Comparison of ENCODE assay signal across 30 cellular contexts in genomic region chr3:34878488-34878887, GRCh38.
"Had no signal": no experiment of that assay in that cellular context is flagged by ENCODE, and none has a peak within 500 bp of the region (broad histone marks: within the 10 kb centered on the region; RNA-seq: fewer than 3 reads in every experiment).

No MANE protein-coding gene starts in this region.

- DNase-seq: activated B cell treated with CpG ODN at 0.5 μM for 24 hours; activated CD4-positive, alpha-beta memory T cell treated with anti-CD3 and anti-CD28 coated beads for 36 hours; activated CD4-positive, alpha-beta T cell treated with anti-CD3 and anti-CD28 coated beads for 4 hours; activated CD4-positive, alpha-beta T cell treated with anti-CD3 and anti-CD28 coated beads, Interleukin-2, amount 10 ng/mL, durations not matched to agents 24 days and 14 days; activated CD4-positive, alpha-beta T cell treated with anti-CD3 and anti-CD28 coated beads, Interleukin-2, amount 50 U/mL, for 1 hour; activated CD4-positive, alpha-beta T cell treated with anti-CD3 and anti-CD28 coated beads, Interleukin-2, amount 50 U/mL, for 4 hours; activated CD4-positive, CD25-positive, alpha-beta regulatory T cell treated with anti-CD3 and anti-CD28 coated beads, Interleukin-2, amount 50 U/mL, for 72 hours; activated CD8-positive, alpha-beta memory T cell treated with anti-CD3 and anti-CD28 coated beads, Interleukin-2, amount 50 U/mL, for 4 hours; activated CD8-positive, alpha-beta T cell treated with anti-CD3 and anti-CD28 coated beads for 36 hours; activated effector memory CD4-positive, alpha-beta T cell treated with anti-CD3 and anti-CD28 coated beads, Interleukin-2, amount 50 U/mL, for 16 hours; activated gamma-delta T cell treated with Interleukin-2 at 50 U/mL for 16 hours; activated naive CD4-positive, alpha-beta T cell; activated naive CD4-positive, alpha-beta T cell treated with anti-CD3 and anti-CD28 coated beads for 36 hours; activated naive CD4-positive, alpha-beta T cell treated with anti-CD3 and anti-CD28 coated beads, Interleukin-2, amount 50 U/mL, for 16 hours; activated naive CD8-positive, alpha-beta T cell treated with anti-CD3 and anti-CD28 coated beads for 36 hours; activated T-cell treated with anti-CD3 and anti-CD28 coated beads for 4 hours; activated T-cell treated with anti-CD3 and anti-CD28 coated beads, Interleukin-2, amount 50 U/mL, for 1 hour; activated T-cell treated with anti-CD3 and anti-CD28 coated beads, Interleukin-2, amount 50 U/mL, for 4 hours; activated T-cell treated with anti-CD3 and anti-CD28 coated beads, Interleukin-2, amount 50 U/mL, for 72 hours; adrenal gland; amniotic stem cell; aorta; body of pancreas; brain microvascular endothelial cell; cerebellar nuclear complex; colonic mucosa; T-helper 2 cell; T-helper 9 cell had no signal

- ATAC-seq: activated CD8-positive, alpha-beta T cell treated with anti-CD3 and anti-CD28 coated beads for 36 hours; activated naive CD4-positive, alpha-beta T cell treated with anti-CD3 and anti-CD28 coated beads, Interleukin-2, amount 50 U/mL, for 72 hours; activated T-cell treated with anti-CD3 and anti-CD28 coated beads, Interleukin-2, amount 50 U/mL, for 4 hours; activated T-cell treated with anti-CD3 and anti-CD28 coated beads, Interleukin-2, amount 50 U/mL, for 72 hours; activated T-helper 17 cell treated with anti-CD3 and anti-CD28 coated beads, Interleukin-2, amount 50 U/mL, for 72 hours; body of pancreas had no signal
